11 cellular contexts compared by ENCODE assay signal in genomic region chr11:3799143-3799542, GRCh38. TPM values are rescaled to one million over a fixed set of nuclear protein-coding genes. Genes with fewer than 3 reads are reported as not detected.
DNase-seq lines count a peak whose midpoint lies in the region; ATAC-seq and TF ChIP-seq lines count a peak whose summit lies in the region.
"Had no signal": no experiment of that assay in that cellular context is flagged by ENCODE, and none has a peak within 500 bp of the region (broad histone marks: within the 10 kb centered on the region; RNA-seq: fewer than 3 reads in every experiment).

No MANE protein-coding gene starts in this region.

- peaks cover 28% of the 10 kb centered on the region for H3K4me1 ChIP-seq in CD4-positive, CD25-positive, alpha-beta regulatory T cell (ENCODE audit: control insufficient read depth, insufficient read depth, low read length, poor library complexity, severe bottlenecking)
- peaks cover 14 to 32% of the 10 kb centered on the region in 2 experiments for H3K4me1 ChIP-seq in HCT116 (ENCODE audit: control insufficient read depth in 1 of 2, insufficient read depth in 2 of 2, low read length in 2 of 2)

- H3K27me3 ChIP-seq in CD4-positive, CD25-positive, alpha-beta regulatory T cell (ENCODE audit: control insufficient read depth, insufficient read depth, low read length) = no peaks in the 10 kb centered on the region
- H3K27me3 ChIP-seq in HCT116 (ENCODE audit: insufficient read depth, low read length) = no peaks in the 10 kb centered on the region
- H3K27me3 ChIP-seq: brain microvascular endothelial cell, right lobe of liver had no signal

- no peak for TF ChIP-seq POLR2A in HCT116 (IDR thresholded peaks at IDR 0.05; ENCODE audit: borderline replicate concordance, extremely low read depth, insufficient read depth, insufficient read length)

- H3K27me3 Mint-ChIP-seq in CD4-positive, CD25-positive, alpha-beta regulatory T cell = no peaks in the 10 kb centered on the region
- no peaks in the 10 kb centered on the region for H3K27me3 Mint-ChIP-seq in activated naive CD8-positive, alpha-beta T cell
- no peaks in the 10 kb centered on the region for H3K27me3 Mint-ChIP-seq in natural killer cell treated with Interleukin-12 subunit alpha and Interleukin-12 subunit beta and Interleukin-15 and Interleukin-18, amount 100 ng/mL, for 72 hours

- CTCF ChIA-PET in HCT116 (lab: Charles Lee) = interaction anchor here (0.8 to 1.8 kb wide), 2 partner anchors 9 kb away, joined by 3 to 22 read pairs; partner anchors contain the start of gene PGAP2

- peaks cover 33% of the 10 kb centered on the region for H3K79me2 ChIP-seq in HCT116 (ENCODE audit: insufficient read depth, low read length)

- H3K9ac ChIP-seq in HCT116 (ENCODE audit: low read length) = peak overlapping the region; percentile 93; the same call in 1 of the 2 replicates

- no peak for ATAC-seq in CD4-positive, CD25-positive, alpha-beta regulatory T cell (ENCODE audit: low read depth in 2 of 2)
- no peak for ATAC-seq in HCT116
- no peak for ATAC-seq in natural killer cell treated with Interleukin-12 subunit alpha and Interleukin-12 subunit beta and Interleukin-15 and Interleukin-18, amount 100 ng/mL, for 72 hours
- ATAC-seq in HG03439 (IDR thresholded peaks at IDR 0.05; ENCODE audit: unreplicated experiment) = no peak
- ATAC-seq: right lobe of liver had no signal

- no peak for TF ChIP-seq CTCF in HCT116 (IDR thresholded peaks at IDR 0.05 in 2 of 3, conservative IDR thresholded peaks at IDR 0.05 in 1 of 3; ENCODE audit: borderline replicate concordance in 1 of 3, insufficient read depth in 1 of 3, low read depth in 2 of 3, low read length in 2 of 3)

- intact Hi-C loops in HCT116 (cut with micrococcal nuclease) = no loop called here

- peak overlapping the region; percentile 94; the same call in 1 of the 2 replicates for H3K4me2 ChIP-seq in HCT116 (ENCODE audit: low read length)

- no TSS peak for BruUV-seq in HCT116 (replicated peaks; lab: Mats Ljungman, UMichigan)

- H3K9me2 ChIP-seq in HCT116 (ENCODE audit: insufficient read depth) = no peaks in the 10 kb centered on the region

- peaks cover 4% of the 10 kb centered on the region for H3K36me3 Mint-ChIP-seq in CD4-positive, CD25-positive, alpha-beta regulatory T cell
- H3K36me3 Mint-ChIP-seq in activated naive CD8-positive, alpha-beta T cell = no peaks in the 10 kb centered on the region
- peaks cover 6% of the 10 kb centered on the region for H3K36me3 Mint-ChIP-seq in natural killer cell treated with Interleukin-12 subunit alpha and Interleukin-12 subunit beta and Interleukin-15 and Interleukin-18, amount 100 ng/mL, for 72 hours

- H3K27ac ChIP-seq in CD4-positive, CD25-positive, alpha-beta regulatory T cell (ENCODE audit: insufficient read depth, low read length, poor library complexity, severe bottlenecking) = no peak overlapping the region
- no peak overlapping the region for H3K27ac ChIP-seq in HCT116 (ENCODE audit: low read depth, low read length)
- H3K27ac ChIP-seq: brain microvascular endothelial cell, right lobe of liver had no signal

- RAD21 ChIA-PET in HCT116 (lab: Charles Lee; ENCODE audit: low non-redundant PET in 1 of 2, low total read pairs in 2 of 2, uncharacterized antibody in 2 of 2, unreplicated experiment in 2 of 2) = no interaction called here

- no peaks in the 10 kb centered on the region for H3K9me3 Mint-ChIP-seq in CD4-positive, CD25-positive, alpha-beta regulatory T cell
- H3K9me3 Mint-ChIP-seq in activated naive CD8-positive, alpha-beta T cell (ENCODE audit: low read depth) = no peaks in the 10 kb centered on the region
- H3K9me3 Mint-ChIP-seq in natural killer cell treated with Interleukin-12 subunit alpha and Interleukin-12 subunit beta and Interleukin-15 and Interleukin-18, amount 100 ng/mL, for 72 hours = no peaks in the 10 kb centered on the region

- H2AFZ ChIP-seq in HCT116 (ENCODE audit: low read depth, low read length, poor library complexity, severe bottlenecking) = no peak overlapping the region

- no peak for TF ChIP-seq RAD21 in HCT116 (IDR thresholded peaks at IDR 0.05; ENCODE audit: low read depth)

- POLR2A ChIA-PET in HCT116 (lab: Charles Lee) = interaction anchor here (1.0 to 1.4 kb wide), 2 partner anchors 9 to 10 kb away, joined by 3 read pairs; partner anchors contain the start of gene PGAP2

- H3K4me3 ChIP-seq in CD4-positive, CD25-positive, alpha-beta regulatory T cell (ENCODE audit: low read depth, low read length) = no peak overlapping the region
- H3K4me3 ChIP-seq in HCT116 (replicated peaks in 1 of 2; ENCODE audit: low read depth in 1 of 2, low read length in 2 of 2) = no peak overlapping the region
- H3K4me3 ChIP-seq: right lobe of liver had no signal

- no peaks in the 10 kb centered on the region for H3K9me3 ChIP-seq in CD4-positive, CD25-positive, alpha-beta regulatory T cell (ENCODE audit: control insufficient read depth in 2 of 2, low read length in 2 of 2)
- H3K9me3 ChIP-seq in HCT116 (ENCODE audit: control insufficient read depth in 1 of 2, insufficient read depth in 1 of 2, low read depth in 1 of 2, low read length in 2 of 2) = no peaks in the 10 kb centered on the region
- H3K9me3 ChIP-seq: right lobe of liver had no signal

- peaks cover under 1% of the 10 kb centered on the region for H3K36me3 ChIP-seq in CD4-positive, CD25-positive, alpha-beta regulatory T cell (ENCODE audit: control insufficient read depth, insufficient read depth, low read length)
- peaks cover 2% of the 10 kb centered on the region in 2 experiments; a peak in 3 of 4 replicates for H3K36me3 ChIP-seq in HCT116 (ENCODE audit: control insufficient read depth in 1 of 2, insufficient read depth in 2 of 2, low read length in 2 of 2)
- H3K36me3 ChIP-seq: right lobe of liver had no signal

- peaks cover 9 to 47% (median 20%) of the 10 kb centered on the region in 4 donors for H3K4me1 Mint-ChIP-seq in CD4-positive, CD25-positive, alpha-beta regulatory T cell
- peaks cover 33% of the 10 kb centered on the region for H3K4me1 Mint-ChIP-seq in activated naive CD8-positive, alpha-beta T cell (ENCODE audit: low read depth)
- H3K4me1 Mint-ChIP-seq in natural killer cell treated with Interleukin-12 subunit alpha and Interleukin-12 subunit beta and Interleukin-15 and Interleukin-18, amount 100 ng/mL, for 72 hours (ENCODE audit: low read depth in 2 of 2) = peaks cover 26% of the 10 kb centered on the region in 2 donors

- peak overlapping the region; percentile 80 to 96 (median 93) for H3K4me3 Mint-ChIP-seq in CD4-positive, CD25-positive, alpha-beta regulatory T cell
- peak overlapping the region; percentile 98 for H3K4me3 Mint-ChIP-seq in activated naive CD8-positive, alpha-beta T cell
- H3K4me3 Mint-ChIP-seq in natural killer cell treated with Interleukin-12 subunit alpha and Interleukin-12 subunit beta and Interleukin-15 and Interleukin-18, amount 100 ng/mL, for 72 hours = peak overlapping the region; percentile 96

- peaks cover 11% of the 10 kb centered on the region; the same call in 1 of the 2 replicates for H4K20me1 ChIP-seq in HCT116 (ENCODE audit: insufficient read depth)

- H3K27ac Mint-ChIP-seq in CD4-positive, CD25-positive, alpha-beta regulatory T cell = peak overlapping the region in 2 of 3 donors; percentile 99 to 100
- peak overlapping the region; percentile 99 for H3K27ac Mint-ChIP-seq in activated naive CD8-positive, alpha-beta T cell
- H3K27ac Mint-ChIP-seq in natural killer cell treated with Interleukin-12 subunit alpha and Interleukin-12 subunit beta and Interleukin-15 and Interleukin-18, amount 100 ng/mL, for 72 hours = peak overlapping the region; percentile 92 to 96

- no peak for DNase-seq in CD4-positive, CD25-positive, alpha-beta regulatory T cell
- DNase-seq in HCT116 (ENCODE audit: low read depth, low spot score) (no peak), NCI-H1694 treated with DMSO at 0.1 percent for 48 hours (lab: John Stamatoyannopoulos, UW) (no peak), 8988T (no peak)
- no peak for DNase-seq in natural killer cell treated with Interleukin-12 subunit alpha and Interleukin-12 subunit beta and Interleukin-15 and Interleukin-18, amount 100 ng/mL, for 72 hours (ENCODE audit: low spot score)
- DNase-seq: brain microvascular endothelial cell, NCI-H1436, NCI-H526, right lobe of liver had no signal

TF ChIP-seq in HCT116, 20 proteins besides CTCF, POLR2A, EP300 and RAD21 (continues in another document):
- TF ChIP-seq ELF1 (IDR thresholded peaks at IDR 0.05; ENCODE audit: borderline replicate concordance, low read depth) = no peak

RNA-seq across cellular contexts. Expression of gene NUP98, which starts 1.8 kb away (rescaled TPM):
- 131 TPM for total RNA-seq in CD4-positive, CD25-positive, alpha-beta regulatory T cell
- 10 to 100 TPM; 28.0 to 48.7 (median 44.6) TPM for polyA plus RNA-seq in CD4-positive, CD25-positive, alpha-beta regulatory T cell
- total RNA-seq in HCT116 (2021; ENCODE audit: unreplicated experiment) = 98.4 TPM
- polyA plus RNA-seq in HCT116 (2012) = 80.0 and 82.3 TPM in 2 replicates
- 100 to 1,000 TPM; 116 to 176 TPM for total RNA-seq in natural killer cell treated with Interleukin-12 subunit alpha and Interleukin-12 subunit beta and Interleukin-15 and Interleukin-18, amount 100 ng/mL, for 72 hours

RNA-seq across cellular contexts. Expression of gene PGAP2, which starts 9.2 kb away (rescaled TPM):
- total RNA-seq in CD4-positive, CD25-positive, alpha-beta regulatory T cell = 11.6 TPM
- polyA plus RNA-seq in CD4-positive, CD25-positive, alpha-beta regulatory T cell = 10 to 100 TPM; 11.4 to 16.7 (median 14.0) TPM
- 30.5 TPM for total RNA-seq in HCT116 (2021; ENCODE audit: unreplicated experiment)
- polyA plus RNA-seq in HCT116 (2012) = 49.7 and 50.6 TPM in 2 replicates
- total RNA-seq in natural killer cell treated with Interleukin-12 subunit alpha and Interleukin-12 subunit beta and Interleukin-15 and Interleukin-18, amount 100 ng/mL, for 72 hours = 10 to 100 TPM; 15.5 to 30.0 TPM

RNA-seq across cellular contexts. Expression of gene RHOG, which starts 41.6 kb away (rescaled TPM):
- 173 TPM for total RNA-seq in CD4-positive, CD25-positive, alpha-beta regulatory T cell
- 100 to 1,000 TPM; 222 to 276 (median 240) TPM for polyA plus RNA-seq in CD4-positive, CD25-positive, alpha-beta regulatory T cell
- total RNA-seq in HCT116 (2021; ENCODE audit: unreplicated experiment) = 49.1 TPM
- 57.6 and 69.9 TPM in 2 replicates for polyA plus RNA-seq in HCT116 (2012)
- 100 to 1,000 TPM; 154 to 164 TPM for total RNA-seq in natural killer cell treated with Interleukin-12 subunit alpha and Interleukin-12 subunit beta and Interleukin-15 and Interleukin-18, amount 100 ng/mL, for 72 hours

RNA-seq across cellular contexts. Expression of gene STIM1, which starts 56.3 kb away (rescaled TPM):
- total RNA-seq in CD4-positive, CD25-positive, alpha-beta regulatory T cell = 134 TPM
- 10 to 100 TPM; 25.7 to 30.6 (median 29.7) TPM for polyA plus RNA-seq in CD4-positive, CD25-positive, alpha-beta regulatory T cell
- 22.3 TPM for total RNA-seq in HCT116 (2021; ENCODE audit: unreplicated experiment)
- polyA plus RNA-seq in HCT116 (2012) = 21.8 and 42.9 TPM in 2 replicates
- 10 to 100 TPM; 83.9 to 85.9 TPM for total RNA-seq in natural killer cell treated with Interleukin-12 subunit alpha and Interleukin-12 subunit beta and Interleukin-15 and Interleukin-18, amount 100 ng/mL, for 72 hours
